29 cellular contexts compared by ENCODE assay signal in the genomic region with DNA sequence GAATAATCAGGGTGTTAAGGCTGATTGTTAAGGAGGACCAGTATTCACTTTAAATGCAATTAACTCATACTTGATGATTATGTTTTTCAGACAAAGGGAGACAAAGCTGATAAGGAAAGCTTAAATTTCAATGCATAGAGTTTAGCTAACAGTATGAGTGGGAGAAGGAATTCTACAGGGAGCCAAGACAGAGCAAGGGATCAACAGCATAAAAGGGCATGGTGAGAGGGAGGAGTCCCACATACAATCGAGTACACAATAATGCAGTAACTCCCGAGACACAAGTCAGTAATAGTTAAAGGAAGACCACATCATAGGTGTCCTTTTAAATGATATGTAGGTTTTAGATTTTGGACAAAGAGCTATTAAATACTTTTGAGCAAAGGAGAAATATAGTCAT.
"Had no signal": no experiment of that assay in that cellular context is flagged by ENCODE, and none has a peak within 500 bp of the region (broad histone marks: within the 10 kb centered on the region; RNA-seq: fewer than 3 reads in every experiment).

No MANE protein-coding gene starts in this region.

- H3K9me3 ChIP-seq: ascending aorta had no signal

- H3K27me3 ChIP-seq: ascending aorta, cardiac muscle cell had no signal

- DNase-seq: activated CD4-positive, alpha-beta memory T cell treated with anti-CD3 and anti-CD28 coated beads, Interleukin-2, amount 10 ng/mL, durations not matched to agents 7 days and 5 days; activated CD4-positive, alpha-beta T cell treated with anti-CD3 and anti-CD28 coated beads for 36 hours; activated CD4-positive, alpha-beta T cell treated with anti-CD3 and anti-CD28 coated beads for 48 hours; activated CD4-positive, alpha-beta T cell treated with anti-CD3 and anti-CD28 coated beads, Interleukin-2, amount 10 ng/mL, durations not matched to agents 7 days and 5 days; activated CD4-positive, alpha-beta T cell treated with anti-CD3 and anti-CD28 coated beads, Interleukin-2, amount 50 U/mL, for 48 hours; activated CD4-positive, CD25-positive, alpha-beta regulatory T cell; activated CD4-positive, CD25-positive, alpha-beta regulatory T cell treated with anti-CD3 and anti-CD28 coated beads, Interleukin-2, amount 50 U/mL, for 72 hours; activated CD8-positive, alpha-beta memory T cell treated with anti-CD3 and anti-CD28 coated beads for 24 hours; activated CD8-positive, alpha-beta memory T cell treated with anti-CD3 and anti-CD28 coated beads, Interleukin-2, amount 10 ng/mL, durations not matched to agents 7 days and 5 days; activated CD8-positive, alpha-beta memory T cell treated with anti-CD3 and anti-CD28 coated beads, Interleukin-2, amount 50 U/mL, for 48 hours; activated CD8-positive, alpha-beta T cell treated with anti-CD3 and anti-CD28 coated beads, Interleukin-2, amount 10 ng/mL, durations not matched to agents 7 days and 5 days; activated effector memory CD4-positive, alpha-beta T cell treated with Interleukin-2 at 50 U/mL for 16 hours; activated gamma-delta T cell; activated naive CD4-positive, alpha-beta T cell treated with anti-CD3 and anti-CD28 coated beads, Interleukin-2, amount 10 ng/mL, durations not matched to agents 7 days and 5 days; activated naive CD4-positive, alpha-beta T cell treated with Interleukin-2 at 50 U/mL for 16 hours; activated naive CD8-positive, alpha-beta T cell treated with anti-CD3 and anti-CD28 coated beads, Interleukin-2, amount 10 ng/mL, durations not matched to agents 7 days and 5 days; activated naive CD8-positive, alpha-beta T cell treated with anti-CD3 and anti-CD28 coated beads, Interleukin-2, amount 50 U/mL, for 24 hours; activated T-cell treated with anti-CD3 and anti-CD28 coated beads, Interleukin-2, amount 50 U/mL, for 24 hours; activated T-cell treated with anti-CD3 and anti-CD28 coated beads, Interleukin-2, amount 50 U/mL, for 48 hours; amygdala; anterior cingulate cortex; caudate nucleus; cerebellar nuclear complex; T-helper 1 cell; T-helper 2 cell; T-helper 9 cell had no signal

- H3K4me1 ChIP-seq: ascending aorta had no signal

- H3K4me3 ChIP-seq: ascending aorta, cardiac muscle cell had no signal

- H3K27ac ChIP-seq: ascending aorta, cardiac muscle cell, VCaP had no signal

- ATAC-seq: activated CD4-positive, alpha-beta T cell treated with anti-CD3 and anti-CD28 coated beads for 36 hours; activated CD8-positive, alpha-beta memory T cell treated with anti-CD3 and anti-CD28 coated beads, Interleukin-2, amount 10 ng/mL, durations not matched to agents 7 days and 5 days; activated CD8-positive, alpha-beta T cell treated with anti-CD3 and anti-CD28 coated beads, Interleukin-2, amount 10 ng/mL, durations not matched to agents 7 days and 5 days; activated naive CD8-positive, alpha-beta T cell treated with anti-CD3 and anti-CD28 coated beads, Interleukin-2, amount 50 U/mL, for 24 hours had no signal

- H3K36me3 ChIP-seq: ascending aorta, cardiac muscle cell had no signal
